ENCODE assay signal across 14 cellular contexts in the genomic region with DNA sequence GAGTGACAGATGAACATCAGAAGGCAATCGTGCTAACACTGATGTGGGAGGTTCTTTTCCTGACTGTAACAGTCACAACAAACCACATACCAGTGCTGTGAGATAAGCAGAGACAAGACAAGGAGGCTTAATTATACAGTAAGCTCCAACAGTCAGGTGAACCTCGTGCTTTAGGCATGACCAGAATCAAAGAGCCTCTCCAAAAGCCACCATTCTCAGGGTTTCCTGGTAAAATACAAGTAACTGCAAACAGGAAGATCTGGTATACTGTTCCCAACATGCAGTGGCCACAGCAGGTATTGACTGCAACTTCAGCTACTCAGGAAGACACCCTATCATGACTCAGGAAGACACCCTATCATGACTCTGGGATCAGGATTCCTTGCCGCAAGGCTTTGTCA. TPM values are rescaled to one million over a fixed set of nuclear protein-coding genes. Genes with fewer than 3 reads are reported as not detected.
DNase-seq lines count a peak whose midpoint lies in the region; TF ChIP-seq lines count a peak whose summit lies in the region.
"Had no signal": no experiment of that assay in that cellular context is flagged by ENCODE, and none has a peak within 500 bp of the region (broad histone marks: within the 10 kb centered on the region; RNA-seq: fewer than 3 reads in every experiment).

No MANE protein-coding gene starts in this region.

- H3K9me3 ChIP-seq in mesodermal cell (ENCODE audit: control insufficient read depth, low read length) = no peaks in the 10 kb centered on the region
- H3K9me3 ChIP-seq: heart right ventricle, thoracic aorta had no signal

- H3K36me3 ChIP-seq in mesodermal cell (ENCODE audit: control insufficient read depth, insufficient read depth, low read length) = no peaks in the 10 kb centered on the region
- H3K36me3 ChIP-seq: thoracic aorta had no signal

- H3K27ac ChIP-seq in mesodermal cell (ENCODE audit: low read depth, low read length, severe bottlenecking) = peak overlapping the region; percentile 31
- H3K27ac ChIP-seq: heart right ventricle, thoracic aorta had no signal

- WGBS in mesodermal cell (ENCODE audit: insufficient coverage in 2 of 2), 2 experiments = 72 to 77% methylated on average over 2 to 3 of the region's 3 CpGs

- peaks cover 19% of the 10 kb centered on the region for H3K4me1 ChIP-seq in mesodermal cell (ENCODE audit: control insufficient read depth, insufficient read depth, low read length, poor library complexity, severe bottlenecking)

- no peak overlapping the region for H3K4me3 ChIP-seq in mesodermal cell (ENCODE audit: extremely low read depth, insufficient read depth, low read length, poor library complexity, severe bottlenecking)
- H3K4me3 ChIP-seq: heart right ventricle, thoracic aorta had no signal

- DNase-seq in HUDEP-2 (lab: John Stamatoyannopoulos, UW; ENCODE audit: unreplicated experiment in 76 of 76) (peak in 53 of 76 experiments; percentile 4 to 80 (median 51)), astrocyte of the hippocampus (ENCODE audit: low read depth, low spot score) (peak; percentile 23), ureter (ENCODE audit: low spot score) (no peak)
- DNase-seq in stimulated activated naive CD4-positive, alpha-beta T cell (lab: John Stamatoyannopoulos, UW) = no peak
- DNase-seq in activated naive CD4-positive, alpha-beta T cell (lab: John Stamatoyannopoulos, UW) = no peak
- DNase-seq: activated CD8-positive, alpha-beta memory T cell treated with anti-CD3 and anti-CD28 coated beads, Interleukin-2, amount 50 U/mL, for 48 hours; heart right ventricle; KG1; NCI-H69; stimulated activated CD4-positive, alpha-beta T cell treated with anti-CD3 and anti-CD28 coated beads, Interleukin-2, amount 100 ng/mL, for 48 hours; T-cell had no signal

- peak; percentile 12 for TF ChIP-seq CTCF in GM12873 (IDR thresholded peaks at IDR 0.05; ENCODE audit: insufficient read depth, low read depth, low read length, missing control alignments)

RNA-seq across cellular contexts. Expression of gene GTF2A1, which starts 47.3 kb away (rescaled TPM):
- polyA plus RNA-seq in mesodermal cell (2013, experiment 1 of 2) = 32.1 TPM
- polyA plus RNA-seq in mesodermal cell (2013, experiment 2 of 2) = 28.0 TPM
- 33.9 TPM for total RNA-seq in ureter

Comparison
In these comparisons a context has a peak if more than half of its experiments do, and no peak if none do; other contexts are left out.
1. DNase-seq: peak in HUDEP-2 (53 of 76) and astrocyte of the hippocampus (single experiment); none in ureter (single experiment), stimulated activated naive CD4-positive, alpha-beta T cell (0 of 6) and activated naive CD4-positive, alpha-beta T cell (0 of 4).